ENCODE assay signal across 10 cellular contexts in the genomic region with DNA sequence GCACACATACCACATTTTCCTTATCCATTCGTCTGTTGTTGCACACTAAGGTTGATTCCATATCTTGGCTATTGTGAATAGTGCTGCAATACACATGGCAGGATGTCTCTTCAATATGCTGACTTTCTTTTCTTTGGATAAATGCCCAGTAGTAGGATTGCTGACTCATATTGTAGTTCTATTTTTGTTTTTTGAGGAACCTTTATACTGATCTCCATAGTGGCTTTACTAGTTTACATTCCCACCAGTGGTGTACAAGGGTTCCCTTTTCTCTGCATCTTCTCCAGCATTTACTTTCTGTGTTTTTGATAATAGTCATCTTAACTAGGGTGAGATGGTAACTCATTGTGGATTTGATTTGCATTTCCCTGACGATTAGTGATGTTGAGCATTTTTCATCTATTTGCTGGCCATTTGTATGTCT.
DNase-seq lines count a peak whose midpoint lies in the region; ATAC-seq, FAIRE-seq and TF ChIP-seq lines count a peak whose summit lies in the region.
"Had no signal": no experiment of that assay in that cellular context is flagged by ENCODE, and none has a peak within 500 bp of the region (broad histone marks: within the 10 kb centered on the region; RNA-seq: fewer than 3 reads in every experiment).

No MANE protein-coding gene starts in this region.

- FAIRE-seq in urothelium cell line (lab: Jason Lieb, UNC) = no peak

- no peak for TF ChIP-seq CTCF in WERI-Rb-1 (IDR thresholded peaks at IDR 0.05; ENCODE audit: low read depth, low read length)

- no peaks in the 10 kb centered on the region for H3K27me3 ChIP-seq in WERI-Rb-1 (ENCODE audit: insufficient read depth, low read depth, severe bottlenecking)

- H3K27ac ChIP-seq in WERI-Rb-1 = no peak overlapping the region

- H3K36me3 ChIP-seq in WERI-Rb-1 = peaks cover 6% of the 10 kb centered on the region

- no peak overlapping the region for H3K4me3 ChIP-seq in WERI-Rb-1 (ENCODE audit: low read depth, low read length)

- in situ Hi-C loops in SK-MEL-5 (cut with HindIII; ENCODE audit: low pct_unique_long_range_greater_than_20kb, low sequenced_read_pairs) = no loop called here

- DNase-seq in Right ventricle myocardium superior (no peak), cardiac septum (ENCODE audit: low spot score) (no peak), SK-MEL-5 (ENCODE audit: low read depth, low spot score) (peak; percentile 39), fibroblast of the conjunctiva (ENCODE audit: low read depth) (peak; percentile 77), urothelium cell line (ENCODE audit: low spot score) (peak; percentile 6), WERI-Rb-1 (no peak), putamen (ENCODE audit: low spot score) (no peak), HPDE6-E6E7 (ENCODE audit: extremely low spot score) (no peak)
- DNase-seq: CD4-positive, alpha-beta T cell; stimulated activated CD4-positive, alpha-beta T cell treated with anti-CD3 and anti-CD28 coated beads, Interleukin-1b, Interleukin-23, amount 100 ng/mL, for 48 hours had no signal

- ATAC-seq in Right ventricle myocardium superior (ENCODE audit: poor library complexity) = peak; percentile 85

- no peaks in the 10 kb centered on the region for H3K9me3 ChIP-seq in WERI-Rb-1 (ENCODE audit: severe bottlenecking)

- intact Hi-C loops in Right ventricle myocardium superior (cut with DNase I) = no loop called here
- intact Hi-C loops in cardiac septum (cut with DNase I) = no loop called here

Comparison
In these comparisons a context has a peak if more than half of its experiments do, and no peak if none do; other contexts are left out.
1. DNase-seq: peak in SK-MEL-5 (single experiment), fibroblast of the conjunctiva (single experiment) and urothelium cell line (single experiment); none in Right ventricle myocardium superior (single experiment), cardiac septum (single experiment), WERI-Rb-1 (single experiment), putamen (single experiment) and HPDE6-E6E7 (single experiment).